In the genomic region with DNA sequence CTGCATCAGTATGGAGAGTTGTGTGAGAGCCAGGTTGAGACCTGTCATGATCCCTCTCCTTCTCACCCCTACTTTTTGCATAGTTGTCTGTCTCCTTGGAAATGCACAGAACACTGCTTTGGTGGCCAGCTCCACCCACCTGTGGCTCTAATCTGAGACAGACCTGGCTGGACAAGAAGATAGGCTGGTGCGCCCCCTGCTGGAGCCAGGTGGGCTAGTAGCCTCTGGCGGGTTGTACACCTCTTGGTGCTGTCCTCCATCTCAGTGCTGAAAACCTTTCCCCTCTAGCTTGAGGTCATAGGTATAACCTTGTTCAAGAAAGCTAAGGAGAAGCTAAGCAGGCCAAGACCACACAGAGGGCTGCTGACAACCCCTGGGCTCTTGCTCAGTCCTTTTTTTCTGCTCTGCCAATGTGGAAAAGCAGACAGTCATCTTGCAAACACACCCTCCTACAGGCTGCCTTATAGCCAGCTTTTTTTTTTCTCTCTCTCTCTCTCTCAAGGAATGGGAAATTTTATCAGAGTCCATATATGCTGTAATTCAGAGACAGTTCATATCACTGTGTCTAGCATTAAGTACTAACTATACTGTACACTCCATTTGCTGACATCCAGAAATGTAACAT, we compare ENCODE assay signal across 8 cellular contexts. TPM values are rescaled to one million over a fixed set of nuclear protein-coding genes. Genes with fewer than 3 reads are reported as not detected.
DNase-seq lines count a peak whose midpoint lies in the region; ATAC-seq and TF ChIP-seq lines count a peak whose summit lies in the region.

No MANE protein-coding gene starts in this region.

- no peaks in the 10 kb centered on the region for H4K20me1 ChIP-seq in smooth muscle cell (ENCODE audit: low read depth)

- POLR2A ChIA-PET in GM10248 (lab: Yijun Ruan, JAX): no interaction called here
- POLR2A ChIA-PET in activated CD8-positive, alpha-beta T cell treated with anti-CD3 and anti-CD28 coated beads for 36 hours (lab: Charles Lee): no interaction called here

- H3K79me2 ChIP-seq in smooth muscle cell (ENCODE audit: low read depth): no peaks in the 10 kb centered on the region

- H3F3A ChIP-seq in smooth muscle cell (ENCODE audit: low read depth): no peaks in the 10 kb centered on the region

- no peak overlapping the region for H3K4me3 Mint-ChIP-seq in activated CD8-positive, alpha-beta T cell treated with anti-CD3 and anti-CD28 coated beads for 36 hours

- ATAC-seq in HG02852 (IDR thresholded peaks at IDR 0.05; ENCODE audit: unreplicated experiment): peak; percentile 61
- ATAC-seq in activated CD8-positive, alpha-beta T cell treated with anti-CD3 and anti-CD28 coated beads for 36 hours: peak; percentile 72
- no peak for ATAC-seq in GM19324 (IDR thresholded peaks at IDR 0.05; ENCODE audit: low FRiP score, unreplicated experiment)

- H3K9me3 Mint-ChIP-seq in activated CD8-positive, alpha-beta T cell treated with anti-CD3 and anti-CD28 coated beads for 36 hours: no peaks in the 10 kb centered on the region

- no peak overlapping the region for H3K27ac Mint-ChIP-seq in activated CD8-positive, alpha-beta T cell treated with anti-CD3 and anti-CD28 coated beads for 36 hours

- intact Hi-C loops in activated CD8-positive, alpha-beta T cell treated with anti-CD3 and anti-CD28 coated beads for 36 hours (cut with micrococcal nuclease): loop anchor here (10.0 kb wide), 1 partner anchor 56 kb away; a partner anchor contains a TSS
- intact Hi-C loops in left ventricle myocardium inferior (cut with micrococcal nuclease): no loop called here

- H3K9ac ChIP-seq in smooth muscle cell (ENCODE audit: low read depth): no peak overlapping the region

- no peaks in the 10 kb centered on the region for H3K9me3 ChIP-seq in left ventricle myocardium inferior (replicated peaks)
- no peaks in the 10 kb centered on the region for H3K9me3 ChIP-seq in smooth muscle cell (replicated peaks; ENCODE audit: low read depth)

- H3K4me1 Mint-ChIP-seq in activated CD8-positive, alpha-beta T cell treated with anti-CD3 and anti-CD28 coated beads for 36 hours (ENCODE audit: low read depth): no peaks in the 10 kb centered on the region

- H3K27me3 Mint-ChIP-seq in activated CD8-positive, alpha-beta T cell treated with anti-CD3 and anti-CD28 coated beads for 36 hours: peaks cover 17% of the 10 kb centered on the region

- no peak overlapping the region for H3K4me2 ChIP-seq in smooth muscle cell

- H3K27ac ChIP-seq in 22Rv1 (no peak overlapping the region), left ventricle myocardium inferior (replicated peaks) (no peak overlapping the region), smooth muscle cell (ENCODE audit: low read depth) (no peak overlapping the region)

- H3K4me3 ChIP-seq in left ventricle myocardium inferior (no peak overlapping the region), smooth muscle cell (no peak overlapping the region)

- no peak overlapping the region for H2AFZ ChIP-seq in smooth muscle cell (ENCODE audit: low read depth)

- H3K36me3 ChIP-seq in left ventricle myocardium inferior (no peaks in the 10 kb centered on the region), smooth muscle cell (ENCODE audit: low read depth) (no peaks in the 10 kb centered on the region)

- H3K27me3 ChIP-seq in left ventricle myocardium inferior (ENCODE audit: low read depth) (peaks cover 82% of the 10 kb centered on the region), smooth muscle cell (ENCODE audit: low read depth) (peaks cover 58% of the 10 kb centered on the region)

- DNase-seq in GM10248 (ENCODE audit: extremely low spot score) (peak; percentile 56), NCI-H187 (lab: John Stamatoyannopoulos, UW) (peak; percentile 37 to 57), left ventricle myocardium inferior (no peak), smooth muscle cell (lab: John Stamatoyannopoulos, UW; ENCODE audit: unreplicated experiment) (no peak)
- DNase-seq in activated CD8-positive, alpha-beta T cell treated with anti-CD3 and anti-CD28 coated beads for 36 hours: peak; percentile 76

- H3K4me1 ChIP-seq in left ventricle myocardium inferior (peaks cover 11% of the 10 kb centered on the region), smooth muscle cell (ENCODE audit: low read depth) (peaks cover 16% of the 10 kb centered on the region)

- H3K36me3 Mint-ChIP-seq in activated CD8-positive, alpha-beta T cell treated with anti-CD3 and anti-CD28 coated beads for 36 hours (ENCODE audit: low read depth): no peaks in the 10 kb centered on the region

- 0% methylated on average over 2 of the region's 2 CpGs for WGBS in smooth muscle cell (ENCODE audit: low lambda C conversion rate)

- TF ChIP-seq CTCF in 22Rv1 (IDR thresholded peaks at IDR 0.05) (peak; percentile 92), GM10248 (IDR thresholded peaks at IDR 0.05; ENCODE audit: control extremely low read depth, extremely low read depth, low read depth, missing control alignments) (peak; percentile 54), left ventricle myocardium inferior (IDR thresholded peaks at IDR 0.05; ENCODE audit: borderline replicate concordance) (peak; percentile 45), smooth muscle cell (IDR thresholded peaks at IDR 0.05; ENCODE audit: borderline replicate concordance, insufficient read depth, poor library complexity, severe bottlenecking) (peak; percentile 84)
- peak; percentile 83 for TF ChIP-seq CTCF in activated CD8-positive, alpha-beta T cell treated with anti-CD3 and anti-CD28 coated beads for 36 hours (IDR thresholded peaks at IDR 0.05)

- CTCF ChIA-PET in GM10248 (lab: Yijun Ruan, JAX): interaction anchor here (0.6 to 3.6 kb wide), 7 partner anchors 9 to 35 kb away, joined by 3 to 13 read pairs (median 3); no protein-coding TSS in a partner anchor
- CTCF ChIA-PET in activated CD8-positive, alpha-beta T cell treated with anti-CD3 and anti-CD28 coated beads for 36 hours (lab: Charles Lee): interaction anchor here (0.6 to 2.2 kb wide), 6 partner anchors 10 to 255 kb away, joined by 3 to 11 read pairs (median 4); no protein-coding TSS in a partner anchor

RNA-seq across cellular contexts. Expression of a gene that starts 58.8 kb away (rescaled TPM):
- 1 to 10 TPM; 1.4 to 1.7 TPM for total RNA-seq in activated CD8-positive, alpha-beta T cell treated with anti-CD3 and anti-CD28 coated beads for 36 hours
- 9.3 TPM for total RNA-seq in left ventricle myocardium inferior
- 6.0 and 6.9 TPM in 2 replicates for total RNA-seq in smooth muscle cell
- polyA plus RNA-seq in smooth muscle cell: 6.1 and 7.6 TPM in 2 replicates

Comparison
In these comparisons a context has a peak if more than half of its experiments do, and no peak if none do; other contexts are left out.
1. DNase-seq: peak in GM10248 (single experiment), NCI-H187 (2 of 2) and activated CD8-positive, alpha-beta T cell treated with anti-CD3 and anti-CD28 coated beads for 36 hours (single experiment); none in left ventricle myocardium inferior (single experiment) and smooth muscle cell (single experiment).
2. Peak in every context shown above with its lines, with median percentiles within 50 percentile points of each other: CTCF ChIP-seq.